ENCODE assay signal across 1 cellular context in the genomic region with DNA sequence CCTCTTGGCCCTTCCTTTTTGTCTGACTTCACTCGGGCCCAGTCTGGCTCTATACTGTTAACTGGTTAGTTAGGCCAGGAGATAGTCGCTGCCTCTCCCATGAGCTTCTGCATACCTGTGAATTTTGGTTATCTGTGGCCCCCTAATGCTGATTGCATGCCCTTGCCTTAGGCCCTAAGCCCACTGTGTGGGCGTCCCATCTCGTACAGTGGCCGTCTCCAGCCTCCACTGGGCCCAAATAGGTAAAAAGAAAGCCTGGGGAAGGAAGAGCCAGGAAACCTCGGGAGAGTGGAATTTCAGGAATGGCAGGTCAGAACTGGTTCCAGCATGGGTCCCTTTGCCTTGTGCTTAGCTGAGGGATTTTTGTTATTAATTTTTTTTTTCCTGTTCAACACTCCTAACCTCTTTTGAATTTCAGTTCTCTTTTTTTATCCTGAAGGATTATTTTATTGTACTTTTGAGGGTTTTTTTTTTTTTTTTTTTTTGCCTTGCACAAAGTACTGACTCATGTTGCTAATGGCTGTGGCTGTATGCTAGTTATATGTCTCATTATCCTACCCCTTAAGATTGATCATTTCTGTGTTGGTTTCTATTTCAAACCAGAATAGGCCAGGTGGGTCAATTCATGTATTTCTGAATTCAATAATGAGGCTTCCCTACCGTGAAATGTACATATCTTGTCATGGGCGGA.
A peak's percentile ranks its signal among the peaks of the same experiment; 100 is the strongest.
TF ChIP-seq lines count a peak whose summit lies in the region.

No MANE protein-coding gene starts in this region.

TF ChIP-seq in HEK293, 187 proteins besides CTCF, POLR2A, EP300 and RAD21 (continued from another document):
- TF ChIP-seq ZNF600 (tag by site-specific recombination; IDR thresholded peaks at IDR 0.05) (peak; percentile 57; the same call in 1 of the 2 replicates), ZFP3 (tag by site-specific recombination; IDR thresholded peaks at IDR 0.05; ENCODE audit: low read depth) (no peak)
